Comparison of ENCODE assay signal across 11 cellular contexts in genomic region chr2:120949957-120950590, GRCh38.
DNase-seq lines count a peak whose midpoint lies in the region; ATAC-seq, FAIRE-seq and TF ChIP-seq lines count a peak whose summit lies in the region.
"Had no signal": no experiment of that assay in that cellular context is flagged by ENCODE, and none has a peak within 500 bp of the region (broad histone marks: within the 10 kb centered on the region; RNA-seq: fewer than 3 reads in every experiment).

No MANE protein-coding gene starts in this region.

- H4K20me1 ChIP-seq in PC-3 (ENCODE audit: low read length): no peaks in the 10 kb centered on the region

- no peak for TF ChIP-seq POLR2A in A549 (IDR thresholded peaks at IDR 0.05; ENCODE audit: low read length)
- TF ChIP-seq POLR2A in GM12892 (IDR thresholded peaks at IDR 0.05; ENCODE audit: low read depth, low read length): no peak

- no peak for TF ChIP-seq CTCF in A549 (IDR thresholded peaks at IDR 0.05)
- no peak for TF ChIP-seq CTCF in PC-3 (conservative IDR thresholded peaks at IDR 0.05; ENCODE audit: low read depth, low read length)
- TF ChIP-seq CTCF in foreskin keratinocyte (conservative IDR thresholded peaks at IDR 0.05): no peak

- WGBS in A549 (ENCODE audit: missing lambda C conversion rate): 91% methylated on average over 7 of the region's 7 CpGs

- H3K36me3 ChIP-seq in PC-3 (ENCODE audit: low read depth, low read length): no peaks in the 10 kb centered on the region

- H3K79me2 ChIP-seq in PC-3 (ENCODE audit: low read length): no peaks in the 10 kb centered on the region

- TF ChIP-seq EP300 in A549 (IDR thresholded peaks at IDR 0.05): no peak

- no peak overlapping the region for H2AFZ ChIP-seq in PC-3 (ENCODE audit: low read length)

- DNase-seq in A549 (ENCODE audit: low read depth in 1 of 2, low spot score in 1 of 2) (no peak), ELR (ENCODE audit: low read depth) (peak; percentile 28), PC-3 (peak; percentile 48), foreskin keratinocyte (peak in 1 of 2 donors; percentile 32), kidney glomerular epithelial cell (lab: John Stamatoyannopoulos, UW) (no peak), NCI-H526 (lab: John Stamatoyannopoulos, UW) (no peak), GM12892 (ENCODE audit: insufficient read length) (no peak)
- DNase-seq: DMS 273 treated with DMSO at 0.1 percent for 48 hours; NCI-H1436; NCI-H526 treated with DMSO at 0.1 percent for 48 hours; NK-92 treated with Interleukin-12 subunit alpha and Interleukin-12 subunit beta, amount 100 ng/mL, for 24 hours had no signal

- no peaks in the 10 kb centered on the region for H3K9me2 ChIP-seq in PC-3 (replicated peaks; ENCODE audit: low read length)

- H3F3A ChIP-seq in PC-3 (ENCODE audit: low read length, unreplicated experiment): no peaks in the 10 kb centered on the region

- POLR2A ChIA-PET in A549 (lab: Yijun Ruan, JAX) (no interaction called here), PC-3 (lab: Charles Lee; ENCODE audit: unreplicated experiment) (no interaction called here)

- no peaks in the 10 kb centered on the region for H3K9me3 ChIP-seq in A549
- no peaks in the 10 kb centered on the region for H3K9me3 ChIP-seq in PC-3 (ENCODE audit: low read length)

- H3K4me3 ChIP-seq in A549 (no peak overlapping the region), PC-3 (ENCODE audit: low read length) (no peak overlapping the region)

- BruUV-seq in PC-3 (replicated peaks; lab: Mats Ljungman, UMichigan): no TSS peak

- intact Hi-C loops in PC-3 (cut with micrococcal nuclease): no loop called here

- ATAC-seq in A549 (no peak), PC-3 (peak; percentile 69), foreskin keratinocyte (peak; percentile 27)

- peak overlapping the region; percentile 66 to 97 for H3K27ac ChIP-seq in A549
- no peak overlapping the region for H3K27ac ChIP-seq in PC-3 (ENCODE audit: low read length)
- H3K27ac ChIP-seq in foreskin keratinocyte: no peak overlapping the region

- no peak overlapping the region for H3K9ac ChIP-seq in PC-3 (ENCODE audit: low read length)

- H3K4me1 ChIP-seq in A549 (peaks cover 69% of the 10 kb centered on the region), PC-3 (ENCODE audit: insufficient read depth, low read length) (peaks cover 17% of the 10 kb centered on the region), foreskin keratinocyte (no peaks in the 10 kb centered on the region)

- TF ChIP-seq RAD21 in A549 (conservative IDR thresholded peaks at IDR 0.05 in 1 of 2, IDR thresholded peaks at IDR 0.05 in 1 of 2): no peak

- FAIRE-seq in A549 (lab: Jason Lieb, UNC) (no peak), GM12892 (lab: Jason Lieb, UNC) (no peak)

- H3K27me3 ChIP-seq in PC-3 (ENCODE audit: low read length) (no peaks in the 10 kb centered on the region), foreskin keratinocyte (no peaks in the 10 kb centered on the region)

- no peak overlapping the region for H3K4me2 ChIP-seq in A549
- H3K4me2 ChIP-seq in PC-3 (ENCODE audit: low read length): peak overlapping the region; percentile 66

- CTCF ChIA-PET in A549 (lab: Yijun Ruan, JAX): interaction anchor here (0.8 to 3.4 kb wide), 5 partner anchors 10 to 254 kb away, joined by 3 to 13 read pairs (median 5); no protein-coding TSS in a partner anchor
- CTCF ChIA-PET in PC-3 (lab: Charles Lee): interaction anchor here (1.1 kb wide), 1 partner anchor 129 kb away, joined by 6 read pairs; no protein-coding TSS in a partner anchor

TF ChIP-seq in A549, 52 proteins besides CTCF, POLR2A, EP300 and RAD21:
- no peak for TF ChIP-seq EHMT2 (IDR thresholded peaks at IDR 0.05; ENCODE audit: low read depth)
- TF ChIP-seq ZSCAN20 (CRISPR knock-in tag; IDR thresholded peaks at IDR 0.05): no peak
- TF ChIP-seq ZNF302 (CRISPR knock-in tag; IDR thresholded peaks at IDR 0.05): no peak
- TF ChIP-seq KDM5A (IDR thresholded peaks at IDR 0.05): no peak
- no peak for TF ChIP-seq PHF8 (IDR thresholded peaks at IDR 0.05; ENCODE audit: borderline replicate concordance, low read depth)
- no peak for TF ChIP-seq PBX3 (IDR thresholded peaks at IDR 0.05)
- TF ChIP-seq MYC (IDR thresholded peaks at IDR 0.05; ENCODE audit: borderline replicate concordance, low read length): no peak
- TF ChIP-seq RFX5 (IDR thresholded peaks at IDR 0.05): no peak
- no peak for TF ChIP-seq MAFK (IDR thresholded peaks at IDR 0.05; ENCODE audit: partially characterized antibody)
- TF ChIP-seq BHLHE40 (IDR thresholded peaks at IDR 0.05; ENCODE audit: low read depth, low read length): no peak
- TF ChIP-seq GATA3 (IDR thresholded peaks at IDR 0.05; ENCODE audit: borderline replicate concordance): no peak

Comparison
In these comparisons a context has a peak if more than half of its experiments do, and no peak if none do; other contexts are left out.
1. ATAC-seq: peak in PC-3 (single experiment) and foreskin keratinocyte (single experiment); none in A549 (0 of 2).
2. DNase-seq: peak in ELR (single experiment) and PC-3 (single experiment); none in A549 (0 of 2), kidney glomerular epithelial cell (single experiment), NCI-H526 (0 of 2) and GM12892 (single experiment).
3. H3K27ac ChIP-seq: peak in A549 (2 of 2); none in PC-3 (single experiment) and foreskin keratinocyte (single experiment).